16 cellular contexts compared by ENCODE assay signal in the genomic region with DNA sequence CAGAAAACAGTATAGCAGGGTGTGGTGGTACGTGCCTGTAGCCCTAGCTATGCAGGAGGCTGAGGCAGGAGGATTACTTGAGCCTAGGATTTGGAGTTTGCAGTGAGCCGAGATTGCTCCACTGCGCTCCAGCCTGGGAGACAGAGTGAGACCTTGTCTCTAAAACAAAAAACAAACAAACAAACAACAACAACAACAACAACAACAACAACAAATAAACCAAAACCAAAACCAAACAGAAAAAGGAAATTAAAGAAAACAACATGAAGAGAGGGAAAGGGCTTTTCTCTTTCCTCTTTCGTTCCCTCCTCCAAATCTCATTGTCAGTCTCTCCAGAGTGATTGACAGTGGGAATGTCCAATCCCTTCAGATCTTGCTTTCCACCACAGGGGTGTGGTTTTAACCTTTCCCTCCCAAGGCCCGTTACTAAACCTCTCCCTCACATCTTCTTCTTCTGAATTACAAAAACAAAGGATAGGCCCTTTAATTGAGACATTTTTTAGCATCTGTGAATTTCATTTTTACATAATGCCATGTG.
DNase-seq lines count a peak whose midpoint lies in the region; ATAC-seq, FAIRE-seq and TF ChIP-seq lines count a peak whose summit lies in the region.
"Had no signal": no experiment of that assay in that cellular context is flagged by ENCODE, and none has a peak within 500 bp of the region (broad histone marks: within the 10 kb centered on the region; RNA-seq: fewer than 3 reads in every experiment).

No MANE protein-coding gene starts in this region.

- no peaks in the 10 kb centered on the region for H3K9me3 Mint-ChIP-seq in neural progenitor cell
- peaks cover 16% of the 10 kb centered on the region for H3K9me3 Mint-ChIP-seq in CD8-positive, alpha-beta T cell
- peaks cover 17% of the 10 kb centered on the region for H3K9me3 Mint-ChIP-seq in activated naive CD8-positive, alpha-beta T cell treated with anti-CD3 and anti-CD28 coated beads, Interleukin-2, amount 50 U/mL, for 24 hours
- H3K9me3 Mint-ChIP-seq: H9 had no signal

- no peak overlapping the region for H2AFZ ChIP-seq in neural progenitor cell (replicated peaks)

- no peaks in the 10 kb centered on the region for H3K79me2 ChIP-seq in neural progenitor cell (ENCODE audit: low read depth)

- intact Hi-C loops in CD8-positive, alpha-beta T cell (cut with DNase I, micrococcal nuclease), result no loop called here

- POLR2A ChIA-PET in CD8-positive, alpha-beta T cell (lab: Charles Lee), result no interaction called here

- FAIRE-seq in bronchial epithelial cell (lab: Jason Lieb, UNC), result peak; percentile 36
- FAIRE-seq: G401.6, GM12892 had no signal

- no peaks in the 10 kb centered on the region for H3K36me3 ChIP-seq in bronchial epithelial cell (ENCODE audit: control insufficient read depth, insufficient read depth, low read length)
- H3K36me3 ChIP-seq in neural progenitor cell, result no peaks in the 10 kb centered on the region
- no peaks in the 10 kb centered on the region for H3K36me3 ChIP-seq in CD8-positive, alpha-beta T cell (ENCODE audit: insufficient read depth, low read length)
- H3K36me3 ChIP-seq: BLaER1 had no signal

- DNase-seq in NCI-H82 (lab: John Stamatoyannopoulos, UW) (peak; percentile 16), NCI-H82 treated with DMSO at 0.1 percent for 48 hours (lab: John Stamatoyannopoulos, UW; ENCODE audit: unreplicated experiment) (no peak), NB4 (ENCODE audit: low read depth) (peak; percentile 4), bronchial epithelial cell (ENCODE audit: low read depth) (no peak), neural progenitor cell (ENCODE audit: low spot score) (no peak)
- DNase-seq in CD8-positive, alpha-beta T cell, result no peak
- DNase-seq in activated naive CD8-positive, alpha-beta T cell treated with anti-CD3 and anti-CD28 coated beads, Interleukin-2, amount 50 U/mL, for 24 hours, result no peak
- DNase-seq: 8988T, AML-193, DMS79 treated with DMSO at 0.1 percent for 48 hours, EL, GOT3, H9 had no signal

- no peaks in the 10 kb centered on the region for H3K4me1 Mint-ChIP-seq in neural progenitor cell
- no peaks in the 10 kb centered on the region for H3K4me1 Mint-ChIP-seq in CD8-positive, alpha-beta T cell (ENCODE audit: low read depth)
- H3K4me1 Mint-ChIP-seq in activated naive CD8-positive, alpha-beta T cell treated with anti-CD3 and anti-CD28 coated beads, Interleukin-2, amount 50 U/mL, for 24 hours, result no peaks in the 10 kb centered on the region
- H3K4me1 Mint-ChIP-seq: H9 had no signal

- CTCF ChIA-PET in CD8-positive, alpha-beta T cell (lab: Charles Lee), result no interaction called here

- H4K20me1 ChIP-seq in neural progenitor cell (ENCODE audit: low read depth), result no peaks in the 10 kb centered on the region
- H4K20me1 ChIP-seq: BLaER1 had no signal

- H3K27ac ChIP-seq in neural progenitor cell, result no peak overlapping the region
- H3K27ac ChIP-seq in CD8-positive, alpha-beta T cell (ENCODE audit: low read depth, low read length), result no peak overlapping the region
- H3K27ac ChIP-seq: BLaER1 had no signal

- no peaks in the 10 kb centered on the region for H3K9me3 ChIP-seq in neural progenitor cell (ENCODE audit: low read depth)
- H3K9me3 ChIP-seq in CD8-positive, alpha-beta T cell (ENCODE audit: low read length), result no peaks in the 10 kb centered on the region
- H3K9me3 ChIP-seq: BLaER1 had no signal

- TF ChIP-seq POLR2A in NB4 (IDR thresholded peaks at IDR 0.05; ENCODE audit: extremely low read depth, insufficient read length), result no peak

- no peak overlapping the region for H3K9ac ChIP-seq in neural progenitor cell
- H3K9ac ChIP-seq: BLaER1 had no signal

- H3K27me3 Mint-ChIP-seq in neural progenitor cell (ENCODE audit: insufficient read depth, low read depth), result peaks cover 4% of the 10 kb centered on the region
- no peaks in the 10 kb centered on the region for H3K27me3 Mint-ChIP-seq in CD8-positive, alpha-beta T cell (ENCODE audit: low read depth)
- no peaks in the 10 kb centered on the region for H3K27me3 Mint-ChIP-seq in activated naive CD8-positive, alpha-beta T cell treated with anti-CD3 and anti-CD28 coated beads, Interleukin-2, amount 50 U/mL, for 24 hours

- H3K4me3 ChIP-seq in NB4 (ENCODE audit: low read depth, low read length), result no peak overlapping the region
- no peak overlapping the region for H3K4me3 ChIP-seq in bronchial epithelial cell (ENCODE audit: low read depth, low read length)
- no peak overlapping the region for H3K4me3 ChIP-seq in neural progenitor cell
- no peak overlapping the region for H3K4me3 ChIP-seq in CD8-positive, alpha-beta T cell (ENCODE audit: low read depth, low read length)
- H3K4me3 ChIP-seq: BLaER1 had no signal

- H3K4me1 ChIP-seq in neural progenitor cell, result no peaks in the 10 kb centered on the region
- H3K4me1 ChIP-seq in CD8-positive, alpha-beta T cell (ENCODE audit: insufficient read depth, low read length), result no peaks in the 10 kb centered on the region
- H3K4me1 ChIP-seq: BLaER1 had no signal

- no peaks in the 10 kb centered on the region for H3K27me3 ChIP-seq in bronchial epithelial cell (ENCODE audit: control insufficient read depth, insufficient read depth, low read length)
- no peaks in the 10 kb centered on the region for H3K27me3 ChIP-seq in neural progenitor cell
- no peaks in the 10 kb centered on the region for H3K27me3 ChIP-seq in CD8-positive, alpha-beta T cell (ENCODE audit: insufficient read depth, low read length)
- H3K27me3 ChIP-seq: BLaER1 had no signal

- H3F3A ChIP-seq in neural progenitor cell (ENCODE audit: low read depth), result no peaks in the 10 kb centered on the region

- H3K4me2 ChIP-seq in neural progenitor cell, result no peak overlapping the region
- H3K4me2 ChIP-seq: BLaER1 had no signal

- no peaks in the 10 kb centered on the region for H3K36me3 Mint-ChIP-seq in neural progenitor cell
- H3K36me3 Mint-ChIP-seq in CD8-positive, alpha-beta T cell, result no peaks in the 10 kb centered on the region
- H3K36me3 Mint-ChIP-seq in activated naive CD8-positive, alpha-beta T cell treated with anti-CD3 and anti-CD28 coated beads, Interleukin-2, amount 50 U/mL, for 24 hours (ENCODE audit: low read depth), result no peaks in the 10 kb centered on the region

- no peak overlapping the region for H3K27ac Mint-ChIP-seq in neural progenitor cell
- no peak overlapping the region for H3K27ac Mint-ChIP-seq in CD8-positive, alpha-beta T cell
- H3K27ac Mint-ChIP-seq in activated naive CD8-positive, alpha-beta T cell treated with anti-CD3 and anti-CD28 coated beads, Interleukin-2, amount 50 U/mL, for 24 hours, result no peak overlapping the region

- H3K4me3 Mint-ChIP-seq in neural progenitor cell, result no peak overlapping the region
- H3K4me3 Mint-ChIP-seq in CD8-positive, alpha-beta T cell, result no peak overlapping the region
- H3K4me3 Mint-ChIP-seq in activated naive CD8-positive, alpha-beta T cell treated with anti-CD3 and anti-CD28 coated beads, Interleukin-2, amount 50 U/mL, for 24 hours, result no peak overlapping the region
- H3K4me3 Mint-ChIP-seq: H9 had no signal

- no peak for TF ChIP-seq CTCF in NB4 (IDR thresholded peaks at IDR 0.05; ENCODE audit: low read depth, low read length)
- TF ChIP-seq CTCF in bronchial epithelial cell (IDR thresholded peaks at IDR 0.05; ENCODE audit: insufficient read depth, low read length, severe bottlenecking), result no peak
- no peak for TF ChIP-seq CTCF in neural progenitor cell (IDR thresholded peaks at IDR 0.05)
- no peak for TF ChIP-seq CTCF in CD8-positive, alpha-beta T cell (IDR thresholded peaks at IDR 0.05)

- ATAC-seq in CD8-positive, alpha-beta T cell, result no peak
- no peak for ATAC-seq in activated naive CD8-positive, alpha-beta T cell treated with anti-CD3 and anti-CD28 coated beads, Interleukin-2, amount 50 U/mL, for 24 hours

Comparison
In these comparisons a context has a peak if more than half of its experiments do, and no peak if none do; other contexts are left out.
1. DNase-seq: peak in NCI-H82 (single experiment) and NB4 (single experiment); none in NCI-H82 treated with DMSO at 0.1 percent for 48 hours (single experiment), bronchial epithelial cell (single experiment), neural progenitor cell (single experiment), CD8-positive, alpha-beta T cell (0 of 7) and activated naive CD8-positive, alpha-beta T cell treated with anti-CD3 and anti-CD28 coated beads, Interleukin-2, amount 50 U/mL, for 24 hours (single experiment).